Comparison of ENCODE assay signal across 1 cellular context in genomic region chr12:48681416-48681737, GRCh38.
TF ChIP-seq lines count a peak whose summit lies in the region.

No MANE protein-coding gene starts in this region.

TF ChIP-seq in GM12878, 131 proteins besides CTCF, POLR2A, EP300 and RAD21:
- TF ChIP-seq PAX5 (IDR thresholded peaks at IDR 0.05; ENCODE audit: borderline replicate concordance, low read depth, low read length) (no peak), CBX5 (IDR thresholded peaks at IDR 0.05; ENCODE audit: low read depth) (no peak), IKZF1 (conservative IDR thresholded peaks at IDR 0.05) (no peak), FOXM1 (IDR thresholded peaks at IDR 0.05; ENCODE audit: low read depth, low read length) (no peak), GATAD2B (conservative IDR thresholded peaks at IDR 0.05; ENCODE audit: low read depth) (no peak), E2F8 (IDR thresholded peaks at IDR 0.05; ENCODE audit: low read depth, partially characterized antibody) (no peak), CBFB (IDR thresholded peaks at IDR 0.05; ENCODE audit: low read depth) (no peak), SPI1 (IDR thresholded peaks at IDR 0.05; ENCODE audit: borderline replicate concordance, insufficient read depth, low read depth, low read length) (no peak), MLLT1 (IDR thresholded peaks at IDR 0.05) (no peak), USF1 (IDR thresholded peaks at IDR 0.05; ENCODE audit: borderline replicate concordance, extremely low read length, insufficient read depth, low read depth, low read length) (no peak)
